35 cellular contexts compared by ENCODE assay signal in the genomic region with DNA sequence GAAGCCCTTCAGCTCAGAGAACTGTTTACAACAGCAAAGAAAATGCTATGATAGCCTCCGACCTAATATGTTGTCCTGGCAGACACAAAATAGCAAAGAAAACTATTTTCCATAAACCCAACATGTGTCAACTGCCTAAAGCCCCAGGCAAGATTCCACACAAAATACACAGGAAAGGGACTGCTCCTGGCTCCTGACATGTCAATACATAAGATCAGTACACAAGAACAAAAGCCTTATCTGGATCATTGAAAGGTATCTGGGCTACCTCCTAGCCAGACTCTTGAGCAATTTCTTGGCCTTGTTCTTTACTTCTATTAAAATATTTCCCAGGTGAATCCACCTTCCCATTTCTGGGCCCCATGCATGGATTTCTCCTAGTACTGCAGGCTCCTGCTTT.
DNase-seq lines count a peak whose midpoint lies in the region; ATAC-seq, FAIRE-seq and TF ChIP-seq lines count a peak whose summit lies in the region.
"Had no signal": no experiment of that assay in that cellular context is flagged by ENCODE, and none has a peak within 500 bp of the region (broad histone marks: within the 10 kb centered on the region; RNA-seq: fewer than 3 reads in every experiment).

No MANE protein-coding gene starts in this region.

- peaks cover 2% of the 10 kb centered on the region for H3K27me3 Mint-ChIP-seq in endothelial cell (ENCODE audit: unreplicated experiment)
- H3K27me3 Mint-ChIP-seq in CD8-positive, alpha-beta T cell (ENCODE audit: low read depth) = peaks cover 5% of the 10 kb centered on the region
- H3K27me3 Mint-ChIP-seq: CD4-positive, alpha-beta T cell had no signal

- H3K79me2 ChIP-seq in trophoblast cell (ENCODE audit: control insufficient read depth, insufficient read depth, low read length, poor library complexity) = no peaks in the 10 kb centered on the region

- H3K36me3 ChIP-seq in bronchial epithelial cell (ENCODE audit: control insufficient read depth, insufficient read depth, low read length) = no peaks in the 10 kb centered on the region
- no peaks in the 10 kb centered on the region for H3K36me3 ChIP-seq in esophagus muscularis mucosa
- H3K36me3 ChIP-seq in trophoblast cell (ENCODE audit: control insufficient read depth in 1 of 2, insufficient read depth in 2 of 2, low read length in 2 of 2) = no peaks in the 10 kb centered on the region
- H3K36me3 ChIP-seq in prostate gland = no peaks in the 10 kb centered on the region
- H3K36me3 ChIP-seq in CD8-positive, alpha-beta T cell (ENCODE audit: insufficient read depth, low read length) = no peaks in the 10 kb centered on the region
- H3K36me3 ChIP-seq: BE2C; BLaER1; BLaER1 treated with 17β-estradiol and CSF1 and Interleukin-3, amounts not matched to agents 10 nM and 100 nM had no signal

- ATAC-seq in CD8-positive, alpha-beta T cell = no peak
- ATAC-seq: A549 had no signal

- H3K4me3 ChIP-seq in bronchial epithelial cell (ENCODE audit: low read depth, low read length) = no peak overlapping the region
- no peak overlapping the region for H3K4me3 ChIP-seq in esophagus muscularis mucosa
- H3K4me3 ChIP-seq in trophoblast cell (ENCODE audit: low read depth, low read length) = no peak overlapping the region
- no peak overlapping the region for H3K4me3 ChIP-seq in prostate gland
- H3K4me3 ChIP-seq in CD8-positive, alpha-beta T cell (ENCODE audit: low read depth, low read length) = no peak overlapping the region
- H3K4me3 ChIP-seq: A549; BLaER1; BLaER1 treated with 17β-estradiol and CSF1 and Interleukin-3, amounts not matched to agents 10 nM and 100 nM had no signal

- no peak overlapping the region for H2BK120ac ChIP-seq in trophoblast cell (ENCODE audit: insufficient read depth, low read length, poor library complexity)

- no peak overlapping the region for H3K4me3 Mint-ChIP-seq in endothelial cell (ENCODE audit: unreplicated experiment)
- H3K4me3 Mint-ChIP-seq in CD8-positive, alpha-beta T cell = no peak overlapping the region
- H3K4me3 Mint-ChIP-seq: B cell; CD14-positive monocyte; CD4-positive, alpha-beta memory T cell; CD4-positive, alpha-beta T cell; CD4-positive, CD25-positive, alpha-beta regulatory T cell; CD8-positive, alpha-beta memory T cell had no signal

- peak overlapping the region; percentile 51 for H2BK5ac ChIP-seq in trophoblast cell (ENCODE audit: low read depth, low read length, poor library complexity)

- 83% methylated on average over 1 of the region's 1 CpG for WGBS in esophagus muscularis mucosa
- no CpG with 5 or more reads among the region's 1 CpG for WGBS in trophoblast cell (ENCODE audit: extremely low coverage, insufficient coverage, insufficient read length)
- 25% methylated on average over 1 of the region's 1 CpG for WGBS in prostate gland

- peaks cover 0 to 20% (median 12%) of the 10 kb centered on the region in 4 donors for H3K4me1 ChIP-seq in esophagus muscularis mucosa
- peaks cover 8 to 25% of the 10 kb centered on the region in 2 experiments for H3K4me1 ChIP-seq in trophoblast cell (ENCODE audit: control insufficient read depth in 1 of 2, insufficient read depth in 2 of 2, low read length in 2 of 2)
- peaks cover 14% of the 10 kb centered on the region for H3K4me1 ChIP-seq in prostate gland (replicated peaks)
- H3K4me1 ChIP-seq in CD8-positive, alpha-beta T cell (ENCODE audit: insufficient read depth, low read length) = no peaks in the 10 kb centered on the region
- H3K4me1 ChIP-seq: A549; BE2C; BLaER1; BLaER1 treated with 17β-estradiol and CSF1 and Interleukin-3, amounts not matched to agents 10 nM and 100 nM; Caco-2 had no signal

- TF ChIP-seq CTCF in bronchial epithelial cell (IDR thresholded peaks at IDR 0.05; ENCODE audit: insufficient read depth, low read length, severe bottlenecking) (no peak), esophagus muscularis mucosa (IDR thresholded peaks at IDR 0.05) (no peak), prostate gland (IDR thresholded peaks at IDR 0.05) (no peak), endothelial cell (IDR thresholded peaks at IDR 0.05; ENCODE audit: unreplicated experiment) (no peak)
- TF ChIP-seq CTCF in CD8-positive, alpha-beta T cell (IDR thresholded peaks at IDR 0.05) = no peak

- no peak overlapping the region for H3K27ac Mint-ChIP-seq in endothelial cell (ENCODE audit: unreplicated experiment)
- H3K27ac Mint-ChIP-seq in CD8-positive, alpha-beta T cell = no peak overlapping the region
- H3K27ac Mint-ChIP-seq: B cell; CD14-positive monocyte; CD4-positive, alpha-beta memory T cell; CD4-positive, alpha-beta T cell; CD4-positive, CD25-positive, alpha-beta regulatory T cell had no signal

- H3K18ac ChIP-seq in trophoblast cell (ENCODE audit: low read length) = no peak overlapping the region

- no peak overlapping the region for H2AK5ac ChIP-seq in trophoblast cell (ENCODE audit: low read length)

- TF ChIP-seq EP300 in esophagus muscularis mucosa (IDR thresholded peaks at IDR 0.05) = no peak

- no peak overlapping the region for H4K8ac ChIP-seq in trophoblast cell (ENCODE audit: low read depth, low read length)

- no peak overlapping the region for H3K23ac ChIP-seq in trophoblast cell (ENCODE audit: low read length)

- no peak for FAIRE-seq in bronchial epithelial cell (lab: Jason Lieb, UNC)
- FAIRE-seq: A204.1, A549, D721Med had no signal

- no peak for TF ChIP-seq POLR2A in esophagus muscularis mucosa (IDR thresholded peaks at IDR 0.05; ENCODE audit: low read depth)
- TF ChIP-seq POLR2A in prostate gland (IDR thresholded peaks at IDR 0.05) = no peak

- H3K9me3 ChIP-seq in esophagus muscularis mucosa = no peaks in the 10 kb centered on the region
- no peaks in the 10 kb centered on the region for H3K9me3 ChIP-seq in trophoblast cell (ENCODE audit: insufficient read depth, low read depth, low read length)
- H3K9me3 ChIP-seq in prostate gland = no peaks in the 10 kb centered on the region
- no peaks in the 10 kb centered on the region for H3K9me3 ChIP-seq in CD8-positive, alpha-beta T cell (ENCODE audit: low read length)
- H3K9me3 ChIP-seq: A549, BE2C, Caco-2 had no signal

- H3K27me3 ChIP-seq in bronchial epithelial cell (ENCODE audit: control insufficient read depth, insufficient read depth, low read length) (no peaks in the 10 kb centered on the region), esophagus muscularis mucosa (no peaks in the 10 kb centered on the region), trophoblast cell (ENCODE audit: insufficient read depth, low read length) (no peaks in the 10 kb centered on the region), prostate gland (replicated peaks; ENCODE audit: insufficient read depth) (no peaks in the 10 kb centered on the region)
- H3K27me3 ChIP-seq in CD8-positive, alpha-beta T cell (ENCODE audit: insufficient read depth, low read length) = no peaks in the 10 kb centered on the region
- H3K27me3 ChIP-seq: BE2C; BLaER1; BLaER1 treated with 17β-estradiol and CSF1 and Interleukin-3, amounts not matched to agents 10 nM and 100 nM had no signal

- DNase-seq in bronchial epithelial cell (ENCODE audit: low read depth) (peak; percentile 32), esophagus muscularis mucosa (ENCODE audit: extremely low spot score) (peak; percentile 31), trophoblast cell (peak; percentile 82 to 95), prostate gland (ENCODE audit: low spot score) (peak; percentile 68), amygdala (lab: John Stamatoyannopoulos, UW) (no peak), cardiac septum (ENCODE audit: low spot score) (no peak), endothelial cell (ENCODE audit: low spot score) (no peak)
- no peak for DNase-seq in CD8-positive, alpha-beta T cell
- DNase-seq: 8988T; ACHN; AML-193; BE2C; C1 segment of cervical spinal cord; Caco-2; Calu3; CD4-positive, alpha-beta memory T cell; CD4-positive, alpha-beta T cell; CD4-positive, CD25-positive, alpha-beta regulatory T cell; CD8-positive, alpha-beta memory T cell; COR-L47; DMS 273 treated with DMSO at 0.1 percent for 48 hours; DMS53; DMS79; DMS79 treated with DMSO at 0.1 percent for 48 hours; DND-41; EL had no signal

- H4K12ac ChIP-seq in trophoblast cell (ENCODE audit: low read depth, low read length) = no peak overlapping the region

- peaks cover 16% of the 10 kb centered on the region for H3K79me1 ChIP-seq in trophoblast cell (ENCODE audit: low read length)

- POLR2A ChIA-PET in CD8-positive, alpha-beta T cell (lab: Charles Lee) = no interaction called here

- H3K9me3 Mint-ChIP-seq in endothelial cell (ENCODE audit: unreplicated experiment) = no peaks in the 10 kb centered on the region
- H3K9me3 Mint-ChIP-seq in CD8-positive, alpha-beta T cell = no peaks in the 10 kb centered on the region
- H3K9me3 Mint-ChIP-seq: CD14-positive monocyte; CD4-positive, CD25-positive, alpha-beta regulatory T cell; CD8-positive, alpha-beta memory T cell had no signal

- no peak overlapping the region for H3K9ac ChIP-seq in trophoblast cell (ENCODE audit: low read length)
- H3K9ac ChIP-seq: BLaER1; BLaER1 treated with 17β-estradiol and CSF1 and Interleukin-3, amounts not matched to agents 10 nM and 100 nM had no signal

- CTCF ChIA-PET in CD8-positive, alpha-beta T cell (lab: Charles Lee) = no interaction called here

- H2BK12ac ChIP-seq in trophoblast cell (ENCODE audit: low read length) = no peak overlapping the region

- H3K14ac ChIP-seq in trophoblast cell (ENCODE audit: low read length) = no peak overlapping the region

- H4K91ac ChIP-seq in trophoblast cell (ENCODE audit: low read depth, low read length) = no peak overlapping the region

- H3K4me2 ChIP-seq in trophoblast cell (ENCODE audit: low read length) = peak overlapping the region; percentile 23
- H3K4me2 ChIP-seq: A549; BLaER1; BLaER1 treated with 17β-estradiol and CSF1 and Interleukin-3, amounts not matched to agents 10 nM and 100 nM had no signal

- H2AFZ ChIP-seq in trophoblast cell (ENCODE audit: insufficient read depth, low read length, poor library complexity) = no peak overlapping the region

- H3K4me1 Mint-ChIP-seq in endothelial cell (ENCODE audit: unreplicated experiment) = no peaks in the 10 kb centered on the region
- peaks cover 5% of the 10 kb centered on the region for H3K4me1 Mint-ChIP-seq in CD8-positive, alpha-beta T cell (ENCODE audit: low read depth)
- H3K4me1 Mint-ChIP-seq: B cell; CD4-positive, CD25-positive, alpha-beta regulatory T cell had no signal

- H3K27ac ChIP-seq in esophagus muscularis mucosa (replicated peaks in 1 of 4) (no peak overlapping the region), trophoblast cell (ENCODE audit: low read depth, low read length) (peak overlapping the region; percentile 55), prostate gland (peak overlapping the region; percentile 24 to 57)
- H3K27ac ChIP-seq in CD8-positive, alpha-beta T cell (ENCODE audit: low read depth, low read length) = no peak overlapping the region
- H3K27ac ChIP-seq: 22Rv1; A549; BLaER1; BLaER1 treated with 17β-estradiol and CSF1 and Interleukin-3, amounts not matched to agents 10 nM and 100 nM; C4-2B had no signal

- H3K4ac ChIP-seq in trophoblast cell (ENCODE audit: low read depth, low read length) = no peak overlapping the region

- intact Hi-C loops in esophagus muscularis mucosa (cut with DNase I) (no loop called here), prostate gland (cut with DNase I) (no loop called here), cardiac septum (cut with DNase I) (no loop called here)
- intact Hi-C loops in CD8-positive, alpha-beta T cell (cut with DNase I, micrococcal nuclease) = no loop called here

- H3K36me3 Mint-ChIP-seq in endothelial cell (ENCODE audit: low read depth, unreplicated experiment) = no peaks in the 10 kb centered on the region
- H3K36me3 Mint-ChIP-seq in CD8-positive, alpha-beta T cell = no peaks in the 10 kb centered on the region
- H3K36me3 Mint-ChIP-seq: CD14-positive monocyte; CD4-positive, alpha-beta memory T cell; CD4-positive, CD25-positive, alpha-beta regulatory T cell; CD8-positive, alpha-beta memory T cell had no signal

Comparison
In these comparisons a context has a peak if more than half of its experiments do, and no peak if none do; other contexts are left out.
1. DNase-seq: peak in bronchial epithelial cell (single experiment), esophagus muscularis mucosa (single experiment), trophoblast cell (2 of 2) and prostate gland (single experiment); none in amygdala (0 of 56), cardiac septum (single experiment), endothelial cell (single experiment) and CD8-positive, alpha-beta T cell (0 of 7).
2. H3K27ac ChIP-seq: peak in trophoblast cell (single experiment) and prostate gland (2 of 2); none in esophagus muscularis mucosa (0 of 4) and CD8-positive, alpha-beta T cell (single experiment).